23 cellular contexts compared by ENCODE assay signal in genomic region chr4:114734581-114734980, GRCh38.
DNase-seq lines count a peak whose midpoint lies in the region; ATAC-seq and TF ChIP-seq lines count a peak whose summit lies in the region.
"Had no signal": no experiment of that assay in that cellular context is flagged by ENCODE, and none has a peak within 500 bp of the region (broad histone marks: within the 10 kb centered on the region; RNA-seq: fewer than 3 reads in every experiment).

No MANE protein-coding gene starts in this region.

- H3K36me3 ChIP-seq in smooth muscle cell (ENCODE audit: low read depth), result no peaks in the 10 kb centered on the region
- H3K36me3 ChIP-seq in GM23248 (ENCODE audit: low read depth), result no peaks in the 10 kb centered on the region
- H3K36me3 ChIP-seq: colonic mucosa, left ventricle myocardium inferior, prostate gland, thoracic aorta had no signal

- H2AFZ ChIP-seq in smooth muscle cell (ENCODE audit: low read depth), result peak overlapping the region; percentile 69
- H2AFZ ChIP-seq in GM23248, result no peak overlapping the region

- in situ Hi-C loops in astrocyte of the spinal cord (cut with HindIII; ENCODE audit: low sequenced_read_pairs) (no loop called here), GM23248 (cut with MboI) (no loop called here)

- H4K20me1 ChIP-seq in smooth muscle cell (ENCODE audit: low read depth), result no peaks in the 10 kb centered on the region
- H4K20me1 ChIP-seq in GM23248 (ENCODE audit: insufficient read depth), result no peaks in the 10 kb centered on the region

- H3K27ac ChIP-seq in smooth muscle cell (ENCODE audit: low read depth), result no peak overlapping the region
- H3K27ac ChIP-seq in GM23248, result no peak overlapping the region
- H3K27ac ChIP-seq: colonic mucosa, left ventricle myocardium inferior, prostate gland, thoracic aorta had no signal

- DNase-seq in NCI-H2171 (lab: John Stamatoyannopoulos, UW), result peak; percentile 24
- peak; percentile 5 for DNase-seq in astrocyte of the spinal cord (ENCODE audit: low read depth, low spot score)
- peak; percentile 31 for DNase-seq in kidney tubule cell (ENCODE audit: low spot score)
- no peak for DNase-seq in smooth muscle cell (lab: John Stamatoyannopoulos, UW; ENCODE audit: unreplicated experiment)
- DNase-seq in SW 1271 (lab: John Stamatoyannopoulos, UW), result no peak
- DNase-seq in NAMALWA (ENCODE audit: low spot score), result no peak
- DNase-seq in GM23248, result no peak
- DNase-seq: activated CD8-positive, alpha-beta memory T cell treated with anti-CD3 and anti-CD28 coated beads, Interleukin-2, amount 50 U/mL, for 4 hours; activated effector memory CD4-positive, alpha-beta T cell treated with Interleukin-2 at 50 U/mL for 16 hours; activated naive CD8-positive, alpha-beta T cell treated with anti-CD3 and anti-CD28 coated beads, Interleukin-2, amount 10 ng/mL, durations not matched to agents 7 days and 5 days; CD4-positive, CD25-positive, alpha-beta regulatory T cell; colonic mucosa; GOT3; left ventricle myocardium inferior; NCI-H1092 treated with DMSO at 0.1 percent for 48 hours; NCI-H2081; RPMI8226; small intestine; stimulated activated naive B cell treated with anti-CD40 and anti-IgM and Interleukin-4, amounts not matched to agents 10 μg/mL and 1 μg/mL and 100 μg/mL, for 72 hours had no signal

- no peak overlapping the region for H3K9ac ChIP-seq in smooth muscle cell (ENCODE audit: low read depth)
- H3K9ac ChIP-seq in GM23248, result no peak overlapping the region

- H3F3A ChIP-seq in smooth muscle cell (ENCODE audit: low read depth) (no peaks in the 10 kb centered on the region), GM23248 (ENCODE audit: insufficient read depth) (no peaks in the 10 kb centered on the region)

- WGBS in smooth muscle cell (ENCODE audit: low lambda C conversion rate), result 15% methylated on average over 1 of the region's 1 CpG
- 0% methylated on average over 1 of the region's 1 CpG for WGBS in GM23248 (ENCODE audit: low coverage in 1 of 2, low lambda C conversion rate in 2 of 2, missing lambda C conversion rate in 2 of 2), 2 experiments

- H3K4me2 ChIP-seq in smooth muscle cell (peak overlapping the region; percentile 51), GM23248 (ENCODE audit: unreplicated experiment) (no peak overlapping the region)

- no peaks in the 10 kb centered on the region for H3K27me3 ChIP-seq in smooth muscle cell (ENCODE audit: low read depth)
- no peaks in the 10 kb centered on the region for H3K27me3 ChIP-seq in GM23248 (replicated peaks; ENCODE audit: insufficient read depth)
- H3K27me3 ChIP-seq: colonic mucosa had no signal

- no peak for ATAC-seq in GM19463 (IDR thresholded peaks at IDR 0.05; ENCODE audit: unreplicated experiment)
- ATAC-seq: SK-N-SH treated with all-trans-retinoic acid at 6 μM for 48 hours; stimulated activated naive B cell treated with anti-CD40 and anti-IgM and Interleukin-4, amounts not matched to agents 10 μg/mL and 1 μg/mL and 100 μg/mL, for 72 hours had no signal

- H3K79me2 ChIP-seq in smooth muscle cell (ENCODE audit: low read depth), result no peaks in the 10 kb centered on the region
- no peaks in the 10 kb centered on the region for H3K79me2 ChIP-seq in GM23248 (ENCODE audit: insufficient read depth)

- H3K9me2 ChIP-seq in GM23248 (ENCODE audit: insufficient read depth), result no peaks in the 10 kb centered on the region

- H3K9me3 ChIP-seq in smooth muscle cell (replicated peaks; ENCODE audit: low read depth), result no peaks in the 10 kb centered on the region
- H3K9me3 ChIP-seq in GM23248 (ENCODE audit: low read depth), result no peaks in the 10 kb centered on the region
- H3K9me3 ChIP-seq: colonic mucosa, left ventricle myocardium inferior, prostate gland, thoracic aorta had no signal

- no peak overlapping the region for H3K4me3 ChIP-seq in astrocyte of the spinal cord (ENCODE audit: low read depth, low read length)
- no peak overlapping the region for H3K4me3 ChIP-seq in smooth muscle cell
- H3K4me3 ChIP-seq in GM23248, result no peak overlapping the region
- H3K4me3 ChIP-seq: colonic mucosa, left ventricle myocardium inferior, prostate gland, thoracic aorta had no signal

- TF ChIP-seq CTCF in astrocyte of the spinal cord (IDR thresholded peaks at IDR 0.05; ENCODE audit: low read depth, low read length) (no peak), smooth muscle cell (IDR thresholded peaks at IDR 0.05; ENCODE audit: borderline replicate concordance, insufficient read depth, poor library complexity, severe bottlenecking) (no peak)

- H3K4me1 ChIP-seq in smooth muscle cell (ENCODE audit: low read depth) (peaks cover 30% of the 10 kb centered on the region), GM23248 (ENCODE audit: insufficient read depth) (no peaks in the 10 kb centered on the region)
- H3K4me1 ChIP-seq: colonic mucosa, left ventricle myocardium inferior, prostate gland had no signal

Comparison
In these comparisons a context has a peak if more than half of its experiments do, and no peak if none do; other contexts are left out.
1. DNase-seq: peak in NCI-H2171 (single experiment), astrocyte of the spinal cord (single experiment) and kidney tubule cell (single experiment); none in smooth muscle cell (single experiment), SW 1271 (0 of 2), NAMALWA (single experiment) and GM23248 (single experiment).